ENCODE assay signal across 8 cellular contexts in the genomic region with DNA sequence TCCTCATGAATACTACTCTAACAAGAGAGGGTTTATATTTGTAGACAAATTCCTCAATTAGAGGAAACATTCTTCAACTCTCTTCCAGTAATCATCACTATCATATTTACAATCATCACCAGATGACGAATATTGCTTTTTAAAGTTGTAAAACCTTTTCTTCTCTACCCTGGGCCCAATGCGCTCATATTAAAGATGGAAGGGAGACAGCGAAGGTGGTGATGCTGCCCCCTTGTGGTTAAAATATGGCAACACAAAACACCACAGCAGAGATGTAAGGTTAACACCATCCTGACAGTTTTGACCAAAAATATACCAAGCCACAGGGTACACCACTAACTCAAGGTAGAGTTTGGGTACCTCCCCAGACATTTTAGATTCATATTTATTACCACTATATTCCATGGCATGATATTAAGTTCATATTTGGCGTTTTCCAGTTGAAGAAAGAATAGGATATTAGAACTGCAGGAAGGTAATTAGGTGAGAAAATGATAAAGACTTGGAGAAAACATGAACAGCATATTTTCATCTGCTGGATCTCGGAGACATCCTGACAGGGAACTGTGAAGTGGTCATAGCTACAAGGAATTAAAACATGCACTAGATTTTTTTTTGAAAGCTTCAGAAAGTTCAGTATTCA.
DNase-seq lines count a peak whose midpoint lies in the region; ATAC-seq and TF ChIP-seq lines count a peak whose summit lies in the region.

No MANE protein-coding gene starts in this region.

- H3K36me3 ChIP-seq in GM06990 (ENCODE audit: control insufficient read depth, insufficient read depth, low read length) = no peaks in the 10 kb centered on the region; the same call in 1 of the 2 replicates
- no peaks in the 10 kb centered on the region for H3K36me3 ChIP-seq in neural cell (ENCODE audit: insufficient read depth, low read length)

- no peak overlapping the region for H2AFZ ChIP-seq in neural cell (ENCODE audit: low read depth, low read length)

- no peaks in the 10 kb centered on the region for H3K9me2 ChIP-seq in neural cell (ENCODE audit: insufficient read depth, low read length)

- peak; percentile 17 for TF ChIP-seq RAD21 in neural cell (conservative IDR thresholded peaks at IDR 0.05)

- H4K20me1 ChIP-seq in neural cell (ENCODE audit: insufficient read depth) = no peaks in the 10 kb centered on the region

- no peaks in the 10 kb centered on the region for H3K79me2 ChIP-seq in neural cell (replicated peaks; ENCODE audit: insufficient read depth, low read length)

- DNase-seq in AG04450 (ENCODE audit: low read depth, low spot score) = no peak
- no peak for DNase-seq in GM06990 (ENCODE audit: extremely low read depth, insufficient read length)
- peak; percentile 39 for DNase-seq in LHCN-M2 (ENCODE audit: low read depth)
- DNase-seq in erythroblast (lab: John Stamatoyannopoulos, UW) = peak; percentile 4 to 49

- H3K9me3 ChIP-seq in AG04450 (ENCODE audit: control insufficient read depth, insufficient read depth, low read length) (no peaks in the 10 kb centered on the region), neural cell (ENCODE audit: low read length) (no peaks in the 10 kb centered on the region)

- CTCF ChIA-PET in AG04450 (lab: Charles Lee) = interaction anchor here (0.8 to 2.5 kb wide), 9 partner anchors 10 to 131 kb away, joined by 3 to 13 read pairs (median 5); no protein-coding TSS in a partner anchor

- H3F3A ChIP-seq in neural cell (ENCODE audit: insufficient read depth, low read length, poor library complexity, severe bottlenecking) = no peaks in the 10 kb centered on the region

- H3K4me3 ChIP-seq in AG04450 (ENCODE audit: low read depth, low read length) (no peak overlapping the region), GM06990 (replicated peaks; ENCODE audit: low read depth, low read length) (no peak overlapping the region), WI38 (ENCODE audit: low read depth, low read length) (no peak overlapping the region), neural cell (ENCODE audit: low read length) (no peak overlapping the region)

- no peak overlapping the region for H3K9ac ChIP-seq in neural cell (ENCODE audit: low read length)

- H3K4me2 ChIP-seq in neural cell (ENCODE audit: low read length) = no peak overlapping the region

- POLR2A ChIA-PET in AG04450 (lab: Yijun Ruan, JAX) = interaction anchor here (0.6 kb wide), 1 partner anchor 103 kb away, joined by 3 read pairs; no protein-coding TSS in a partner anchor

- ATAC-seq in HG03460 (IDR thresholded peaks at IDR 0.05; ENCODE audit: unreplicated experiment) = no peak
- ATAC-seq in HG02623 (IDR thresholded peaks at IDR 0.05; ENCODE audit: unreplicated experiment) = no peak

- H3K27ac ChIP-seq in AG04450 (ENCODE audit: low read depth, low read length) (no peak overlapping the region), neural cell (ENCODE audit: low read length) (no peak overlapping the region)

- TF ChIP-seq CTCF in AG04450 (IDR thresholded peaks at IDR 0.05; ENCODE audit: low read depth, low read length) (peak; percentile 62), GM06990 (IDR thresholded peaks at IDR 0.05; ENCODE audit: insufficient read depth, low read length, poor library complexity, severe bottlenecking) (peak; percentile 70), WI38 (IDR thresholded peaks at IDR 0.05; ENCODE audit: low read depth, low read length) (peak; percentile 50), neural cell (IDR thresholded peaks at IDR 0.05; ENCODE audit: poor library complexity, severe bottlenecking) (peak; percentile 50)

- no peak for TF ChIP-seq EP300 in neural cell (conservative IDR thresholded peaks at IDR 0.05; ENCODE audit: poor library complexity, severe bottlenecking)

- no peak for TF ChIP-seq POLR2A in erythroblast (IDR thresholded peaks at IDR 0.05; ENCODE audit: low read length)

- H3K27me3 ChIP-seq in AG04450 (ENCODE audit: control insufficient read depth, insufficient read depth, low read length) (no peaks in the 10 kb centered on the region), GM06990 (replicated peaks; ENCODE audit: control insufficient read depth, insufficient read depth, low read length) (no peaks in the 10 kb centered on the region), neural cell (ENCODE audit: insufficient read depth, low read depth, low read length) (no peaks in the 10 kb centered on the region)

TF ChIP-seq in neural cell, 6 proteins besides CTCF, POLR2A, EP300 and RAD21:
- TF ChIP-seq TAF1 (IDR thresholded peaks at IDR 0.05; ENCODE audit: low read depth) (no peak), SMC3 (conservative IDR thresholded peaks at IDR 0.05; ENCODE audit: poor library complexity) (no peak), POLR2AphosphoS5 (IDR thresholded peaks at IDR 0.05) (no peak), MXI1 (conservative IDR thresholded peaks at IDR 0.05; ENCODE audit: poor library complexity, severe bottlenecking) (no peak), EZH2 (IDR thresholded peaks at IDR 0.05; ENCODE audit: borderline replicate concordance, insufficient read depth, low read length, poor library complexity, severe bottlenecking) (no peak)
- TF ChIP-seq, protein P1, sequence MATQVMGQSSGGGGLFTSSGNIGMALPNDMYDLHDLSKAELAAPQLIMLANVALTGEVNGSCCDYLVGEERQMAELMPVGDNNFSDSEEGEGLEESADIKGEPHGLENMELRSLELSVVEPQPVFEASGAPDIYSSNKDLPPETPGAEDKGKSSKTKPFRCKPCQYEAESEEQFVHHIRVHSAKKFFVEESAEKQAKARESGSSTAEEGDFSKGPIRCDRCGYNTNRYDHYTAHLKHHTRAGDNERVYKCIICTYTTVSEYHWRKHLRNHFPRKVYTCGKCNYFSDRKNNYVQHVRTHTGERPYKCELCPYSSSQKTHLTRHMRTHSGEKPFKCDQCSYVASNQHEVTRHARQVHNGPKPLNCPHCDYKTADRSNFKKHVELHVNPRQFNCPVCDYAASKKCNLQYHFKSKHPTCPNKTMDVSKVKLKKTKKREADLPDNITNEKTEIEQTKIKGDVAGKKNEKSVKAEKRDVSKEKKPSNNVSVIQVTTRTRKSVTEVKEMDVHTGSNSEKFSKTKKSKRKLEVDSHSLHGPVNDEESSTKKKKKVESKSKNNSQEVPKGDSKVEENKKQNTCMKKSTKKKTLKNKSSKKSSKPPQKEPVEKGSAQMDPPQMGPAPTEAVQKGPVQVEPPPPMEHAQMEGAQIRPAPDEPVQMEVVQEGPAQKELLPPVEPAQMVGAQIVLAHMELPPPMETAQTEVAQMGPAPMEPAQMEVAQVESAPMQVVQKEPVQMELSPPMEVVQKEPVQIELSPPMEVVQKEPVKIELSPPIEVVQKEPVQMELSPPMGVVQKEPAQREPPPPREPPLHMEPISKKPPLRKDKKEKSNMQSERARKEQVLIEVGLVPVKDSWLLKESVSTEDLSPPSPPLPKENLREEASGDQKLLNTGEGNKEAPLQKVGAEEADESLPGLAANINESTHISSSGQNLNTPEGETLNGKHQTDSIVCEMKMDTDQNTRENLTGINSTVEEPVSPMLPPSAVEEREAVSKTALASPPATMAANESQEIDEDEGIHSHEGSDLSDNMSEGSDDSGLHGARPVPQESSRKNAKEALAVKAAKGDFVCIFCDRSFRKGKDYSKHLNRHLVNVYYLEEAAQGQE (IDR thresholded peaks at IDR 0.05; ENCODE audit: borderline replicate concordance) = no peak

Comparison
In these comparisons a context has a peak if more than half of its experiments do, and no peak if none do; other contexts are left out.
1. DNase-seq: peak in LHCN-M2 (single experiment) and erythroblast (2 of 2); none in AG04450 (single experiment) and GM06990 (single experiment).
2. Peak in every context shown above with its lines, with median percentiles within 50 percentile points of each other: CTCF ChIP-seq.